ENCODE assay signal across 16 cellular contexts in genomic region chr20:36391955-36392354, GRCh38.
DNase-seq lines count a peak whose midpoint lies in the region; ATAC-seq and TF ChIP-seq lines count a peak whose summit lies in the region.
"Had no signal": no experiment of that assay in that cellular context is flagged by ENCODE, and none has a peak within 500 bp of the region (broad histone marks: within the 10 kb centered on the region; RNA-seq: fewer than 3 reads in every experiment).

No MANE protein-coding gene starts in this region.

- H3K4me3 ChIP-seq in HUES48 (ENCODE audit: low read depth, low read length) (no peak overlapping the region), endodermal cell (ENCODE audit: low read length) (no peak overlapping the region)
- H3K4me3 ChIP-seq: A549, BLaER1, GM23248 had no signal

- H3K9me3 ChIP-seq in HUES48 (ENCODE audit: control insufficient read depth, insufficient read depth, low read length) (no peaks in the 10 kb centered on the region), endodermal cell (ENCODE audit: control insufficient read depth, low read length) (no peaks in the 10 kb centered on the region)
- H3K9me3 ChIP-seq: A549, BLaER1 had no signal

- ATAC-seq in WTC11: peak; percentile 50
- ATAC-seq in GM18505 (IDR thresholded peaks at IDR 0.05; ENCODE audit: unreplicated experiment): no peak
- ATAC-seq: A549 had no signal

- H3K36me3 Mint-ChIP-seq in WTC11 (no peaks in the 10 kb centered on the region), endodermal cell (ENCODE audit: low read depth) (no peaks in the 10 kb centered on the region)

- TF ChIP-seq CTCF in WTC11 (IDR thresholded peaks at IDR 0.05) (no peak), endodermal cell (conservative IDR thresholded peaks at IDR 0.05) (no peak)

- CTCF ChIA-PET in WTC11 (lab: Charles Lee): interaction anchor here (0.7 to 2.9 kb wide), 19 partner anchors 8 to 399 kb away, joined by 3 to 24 read pairs (median 5); no protein-coding TSS in a partner anchor

- H3K27ac ChIP-seq in HUES48 (ENCODE audit: low read depth, low read length) (peak overlapping the region; percentile 85), endodermal cell (ENCODE audit: low read depth, low read length) (no peak overlapping the region), temporal lobe (ENCODE audit: low read depth, low read length) (peak overlapping the region; percentile 44)
- H3K27ac ChIP-seq: A549, BLaER1, GM23248 had no signal

- 54 to 68% methylated on average over 5 of the region's 5 CpGs for WGBS in endodermal cell (ENCODE audit: insufficient coverage in 1 of 2, insufficient read length in 1 of 2), 2 experiments

- H3K27me3 ChIP-seq in HUES48 (ENCODE audit: control insufficient read depth, insufficient read depth, low read length) (no peaks in the 10 kb centered on the region), endodermal cell (ENCODE audit: control insufficient read depth, insufficient read depth, low read length, poor library complexity, severe bottlenecking) (no peaks in the 10 kb centered on the region)
- H3K27me3 ChIP-seq: BLaER1 had no signal

- H3K4me3 Mint-ChIP-seq in WTC11: no peak overlapping the region
- H3K4me3 Mint-ChIP-seq in endodermal cell: no peak overlapping the region
- H3K4me3 Mint-ChIP-seq: CD8-positive, alpha-beta memory T cell; HFFc6; IgD-negative memory B cell had no signal

- no peaks in the 10 kb centered on the region for H3K27me3 Mint-ChIP-seq in WTC11 (ENCODE audit: low read depth)
- peaks cover 2% of the 10 kb centered on the region for H3K27me3 Mint-ChIP-seq in endodermal cell (ENCODE audit: insufficient read depth)

- H3K36me3 ChIP-seq in HUES48 (ENCODE audit: control insufficient read depth, insufficient read depth, low read length): no peaks in the 10 kb centered on the region
- H3K36me3 ChIP-seq in endodermal cell (ENCODE audit: control insufficient read depth, insufficient read depth, low read length): no peaks in the 10 kb centered on the region
- H3K36me3 ChIP-seq: BLaER1 had no signal

- H3K4me1 Mint-ChIP-seq in WTC11: peaks cover 16% of the 10 kb centered on the region
- peaks cover 9% of the 10 kb centered on the region for H3K4me1 Mint-ChIP-seq in endodermal cell
- H3K4me1 Mint-ChIP-seq: CD8-positive, alpha-beta memory T cell; IgD-negative memory B cell had no signal

- H3K9me3 Mint-ChIP-seq in WTC11: peaks cover 5% of the 10 kb centered on the region
- peaks cover 3% of the 10 kb centered on the region for H3K9me3 Mint-ChIP-seq in endodermal cell
- H3K9me3 Mint-ChIP-seq: CD8-positive, alpha-beta memory T cell; IgD-negative memory B cell had no signal

- POLR2A ChIA-PET in WTC11 (lab: Charles Lee): interaction anchor here (1.4 kb wide), 1 partner anchor 59 kb away, joined by 6 read pairs; no protein-coding TSS in a partner anchor

- H3K4me1 ChIP-seq in HUES48 (ENCODE audit: control insufficient read depth, insufficient read depth, low read length) (peaks cover 15% of the 10 kb centered on the region), endodermal cell (ENCODE audit: control insufficient read depth, insufficient read depth, low read length) (no peaks in the 10 kb centered on the region)
- H3K4me1 ChIP-seq: A549, BLaER1 had no signal

- DNase-seq in WTC11 (ENCODE audit: low spot score) (no peak), endodermal cell (no peak), GOT3 (lab: John Stamatoyannopoulos, UW) (no peak)
- no peak for DNase-seq in activated T-cell treated with anti-CD3 and anti-CD28 coated beads, Interleukin-2, amount 50 U/mL, for 48 hours
- DNase-seq: CD8-positive, alpha-beta memory T cell; DMS53; HCEC 1CT; HFFc6; KG1 had no signal

- TF ChIP-seq POLR2A in GM18505 (IDR thresholded peaks at IDR 0.05; ENCODE audit: borderline replicate concordance, extremely low read depth, insufficient read depth, insufficient read length): no peak

- H3K9ac ChIP-seq in HUES48 (ENCODE audit: low read depth, low read length) (no peak overlapping the region), endodermal cell (ENCODE audit: extremely low read depth, low read length, poor library complexity, severe bottlenecking) (no peak overlapping the region)
- H3K9ac ChIP-seq: BLaER1, GM23248 had no signal

- H3K27ac Mint-ChIP-seq in WTC11: peak overlapping the region; percentile 56
- H3K27ac Mint-ChIP-seq in endodermal cell: peak overlapping the region; percentile 28
- H3K27ac Mint-ChIP-seq: HFFc6, IgD-negative memory B cell had no signal

TF ChIP-seq in WTC11, 78 proteins besides CTCF, POLR2A, EP300 and RAD21:
- 0 out of 2 replicates have a peak, but pooled peaks have one; percentile 24 for TF ChIP-seq ARID4B (CRISPR knock-in tag; IDR thresholded peaks at IDR 0.05; ENCODE audit: borderline replicate concordance)
- TF ChIP-seq ESRRA (CRISPR knock-in tag; IDR thresholded peaks at IDR 0.05; ENCODE audit: borderline replicate concordance): no peak
- 0 out of 2 replicates have a peak, but pooled peaks have one; percentile 33 for TF ChIP-seq ZNF532 (CRISPR knock-in tag; IDR thresholded peaks at IDR 0.05; ENCODE audit: borderline replicate concordance)
